Comparison of ENCODE assay signal across 8 cellular contexts in the genomic region with DNA sequence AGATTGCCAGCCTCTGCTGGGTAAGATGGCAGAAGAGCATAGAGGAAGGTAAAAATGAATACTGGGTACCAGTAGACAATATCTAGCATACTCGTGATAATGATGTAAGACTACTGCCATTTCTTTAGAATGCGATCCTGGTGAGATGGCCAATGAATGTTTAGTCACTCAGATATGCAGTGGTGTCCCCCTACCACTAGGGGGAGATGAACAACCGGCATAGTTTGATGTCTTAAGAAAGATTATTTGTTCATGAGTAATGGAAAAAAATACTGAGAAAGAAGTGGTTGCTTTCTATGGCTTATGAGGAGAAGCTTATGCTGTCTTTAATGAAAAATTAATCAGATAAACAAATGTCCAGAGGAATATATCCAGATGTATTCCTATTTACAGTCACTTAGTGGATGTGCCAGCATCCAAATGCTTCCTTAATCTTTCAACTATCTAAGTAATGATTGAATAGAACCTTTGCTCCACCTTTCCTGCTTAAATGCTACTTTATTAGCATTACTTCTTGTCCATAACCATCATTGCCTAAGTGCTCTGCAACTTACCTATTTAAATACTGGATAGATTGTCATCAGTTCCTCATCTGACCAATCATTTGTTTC.
DNase-seq lines count a peak whose midpoint lies in the region; ATAC-seq and TF ChIP-seq lines count a peak whose summit lies in the region.

No MANE protein-coding gene starts in this region.

- no peaks in the 10 kb centered on the region for H3K9me3 Mint-ChIP-seq in activated naive CD8-positive, alpha-beta T cell treated with anti-CD3 and anti-CD28 coated beads, Interleukin-2, amount 10 ng/mL, durations not matched to agents 7 days and 5 days

- peak; percentile 87 for ATAC-seq in GM21423 (IDR thresholded peaks at IDR 0.05; ENCODE audit: unreplicated experiment)
- peak; percentile 70 for ATAC-seq in activated naive CD8-positive, alpha-beta T cell treated with anti-CD3 and anti-CD28 coated beads, Interleukin-2, amount 10 ng/mL, durations not matched to agents 7 days and 5 days (ENCODE audit: low read depth)
- ATAC-seq in left ventricle myocardium superior, result peak; percentile 39
- ATAC-seq in gastrocnemius medialis, result no peak

- no peak for TF ChIP-seq POLR2A in gastrocnemius medialis (IDR thresholded peaks at IDR 0.05)

- peak; percentile 22 to 67 (median 54) for TF ChIP-seq CTCF in gastrocnemius medialis (IDR thresholded peaks at IDR 0.05 in 4 of 5, conservative IDR thresholded peaks at IDR 0.05 in 1 of 5)

- H3K27ac Mint-ChIP-seq in activated naive CD8-positive, alpha-beta T cell treated with anti-CD3 and anti-CD28 coated beads, Interleukin-2, amount 10 ng/mL, durations not matched to agents 7 days and 5 days, result no peak overlapping the region

- H3K27ac ChIP-seq in gastrocnemius medialis, result no peak overlapping the region

- peaks cover 3% of the 10 kb centered on the region for H3K4me1 Mint-ChIP-seq in activated naive CD8-positive, alpha-beta T cell treated with anti-CD3 and anti-CD28 coated beads, Interleukin-2, amount 10 ng/mL, durations not matched to agents 7 days and 5 days

- H3K36me3 Mint-ChIP-seq in activated naive CD8-positive, alpha-beta T cell treated with anti-CD3 and anti-CD28 coated beads, Interleukin-2, amount 10 ng/mL, durations not matched to agents 7 days and 5 days, result no peaks in the 10 kb centered on the region

- H3K4me1 ChIP-seq in NT2/D1 (ENCODE audit: insufficient read depth, insufficient read length) (no peaks in the 10 kb centered on the region), gastrocnemius medialis (no peaks in the 10 kb centered on the region)

- POLR2A ChIA-PET in activated naive CD8-positive, alpha-beta T cell treated with anti-CD3 and anti-CD28 coated beads, Interleukin-2, amount 10 ng/mL, durations not matched to agents 7 days and 5 days (lab: Charles Lee), result no interaction called here

- in situ Hi-C loops in gastrocnemius medialis (cut with MboI; ENCODE audit: low sequenced_read_pairs in 4 of 4), result no loop called here

- intact Hi-C loops in left ventricle myocardium superior (cut with micrococcal nuclease), result loop anchor here (5.0 kb wide), 1 partner anchor 174 kb away; no protein-coding TSS in a partner anchor
- intact Hi-C loops in gastrocnemius medialis (cut with DNase I; ENCODE audit: low total_unique reads), result no loop called here

- H3K27me3 ChIP-seq in NT2/D1 (ENCODE audit: insufficient read depth, insufficient read length) (no peaks in the 10 kb centered on the region), gastrocnemius medialis (no peaks in the 10 kb centered on the region)

- H3K36me3 ChIP-seq in NT2/D1 (ENCODE audit: insufficient read depth, insufficient read length, low read length) (no peaks in the 10 kb centered on the region), gastrocnemius medialis (no peaks in the 10 kb centered on the region)

- no peaks in the 10 kb centered on the region for H3K27me3 Mint-ChIP-seq in activated naive CD8-positive, alpha-beta T cell treated with anti-CD3 and anti-CD28 coated beads, Interleukin-2, amount 10 ng/mL, durations not matched to agents 7 days and 5 days

- H3K4me3 ChIP-seq in NT2/D1 (ENCODE audit: insufficient read length, low read depth) (no peak overlapping the region), gastrocnemius medialis (no peak overlapping the region)

- no peak overlapping the region for H3K9ac ChIP-seq in NT2/D1 (ENCODE audit: insufficient read length, low read depth)

- H3K9me3 ChIP-seq in NT2/D1 (ENCODE audit: insufficient read depth, low read length) (no peaks in the 10 kb centered on the region), gastrocnemius medialis (no peaks in the 10 kb centered on the region)

- no peak overlapping the region for H3K4me3 Mint-ChIP-seq in activated naive CD8-positive, alpha-beta T cell treated with anti-CD3 and anti-CD28 coated beads, Interleukin-2, amount 10 ng/mL, durations not matched to agents 7 days and 5 days

- peak; percentile 26 for DNase-seq in GDM1 (lab: John Stamatoyannopoulos, UW)
- DNase-seq in HS-27A (ENCODE audit: low read depth), result peak; percentile 64
- peak; percentile 60 for DNase-seq in NT2/D1 (ENCODE audit: low read depth, low spot score)
- DNase-seq in activated naive CD8-positive, alpha-beta T cell treated with anti-CD3 and anti-CD28 coated beads, Interleukin-2, amount 10 ng/mL, durations not matched to agents 7 days and 5 days, result no peak
- no peak for DNase-seq in left ventricle myocardium superior
- no peak for DNase-seq in gastrocnemius medialis
- DNase-seq in GF-D8 (lab: John Stamatoyannopoulos, UW), result no peak

Comparison
In these comparisons a context has a peak if more than half of its experiments do, and no peak if none do; other contexts are left out.
1. DNase-seq: peak in GDM1 (single experiment), HS-27A (single experiment) and NT2/D1 (single experiment); none in activated naive CD8-positive, alpha-beta T cell treated with anti-CD3 and anti-CD28 coated beads, Interleukin-2, amount 10 ng/mL, durations not matched to agents 7 days and 5 days (single experiment), left ventricle myocardium superior (single experiment), gastrocnemius medialis (0 of 2) and GF-D8 (single experiment).
2. ATAC-seq: peak in GM21423 (single experiment), activated naive CD8-positive, alpha-beta T cell treated with anti-CD3 and anti-CD28 coated beads, Interleukin-2, amount 10 ng/mL, durations not matched to agents 7 days and 5 days (single experiment) and left ventricle myocardium superior (single experiment); none in gastrocnemius medialis (0 of 2).